ENCODE assay signal across 1 cellular context in the genomic region with DNA sequence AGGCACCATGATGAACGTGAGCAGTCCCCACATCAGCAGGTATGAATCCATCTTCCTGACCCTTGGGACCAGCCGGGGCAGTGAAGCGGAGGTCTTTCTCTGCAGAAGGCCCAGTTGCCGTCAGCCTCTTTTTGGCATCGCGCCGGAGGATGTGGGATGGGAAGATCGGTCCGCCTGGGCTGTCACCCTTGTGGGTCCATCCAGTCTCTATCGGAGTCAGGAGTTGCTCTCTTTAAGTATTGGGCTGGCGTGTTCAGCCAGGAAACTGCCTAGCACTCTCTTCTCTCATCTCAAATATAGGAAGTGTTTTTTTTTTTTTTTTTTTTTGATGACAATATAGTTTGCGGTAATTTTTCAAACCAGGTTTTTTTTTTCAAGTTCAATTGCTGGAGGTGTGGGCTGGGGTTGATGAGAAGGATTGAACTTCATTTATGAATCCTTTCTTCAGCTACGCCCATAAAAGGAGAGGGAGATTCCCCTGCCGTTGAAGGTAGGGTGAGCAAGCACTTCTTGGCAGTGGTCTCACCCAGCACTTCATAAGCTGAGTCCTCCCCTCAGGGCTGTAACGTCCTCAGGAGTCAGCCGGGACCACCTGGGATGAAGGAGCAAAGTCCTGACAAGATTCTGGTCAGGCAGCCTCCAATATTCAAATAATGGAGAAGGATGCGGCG.
TF ChIP-seq lines count a peak whose summit lies in the region.

IL2RA (minus strand) TSS at position 267 of the 671 bp plus-strand sequence; CDS start at position 51, 216 bp downstream.

TF ChIP-seq in GM12878, 131 proteins besides CTCF, POLR2A, EP300 and RAD21 (continued from another document):
- peak in 1 of 2 experiments; percentile 85; a peak in 2 of 4 replicates for TF ChIP-seq SRF (IDR thresholded peaks at IDR 0.05; ENCODE audit: low read depth in 2 of 2, low read length in 2 of 2)
- peak in 1 of 2 experiments; percentile 10; a peak in 1 of 4 replicates for TF ChIP-seq BHLHE40 (IDR thresholded peaks at IDR 0.05; ENCODE audit: borderline replicate concordance in 1 of 2, low read depth in 2 of 2, low read length in 1 of 2)
- peak; percentile 16; the same call in 1 of the 2 replicates for TF ChIP-seq SPI1 (IDR thresholded peaks at IDR 0.05; ENCODE audit: borderline replicate concordance, insufficient read depth, low read depth, low read length)
- no peak for TF ChIP-seq PAX8 (IDR thresholded peaks at IDR 0.05)
- no peak for TF ChIP-seq ZBTB4 (CRISPR knock-in tag; IDR thresholded peaks at IDR 0.05)
- TF ChIP-seq, protein P1, sequence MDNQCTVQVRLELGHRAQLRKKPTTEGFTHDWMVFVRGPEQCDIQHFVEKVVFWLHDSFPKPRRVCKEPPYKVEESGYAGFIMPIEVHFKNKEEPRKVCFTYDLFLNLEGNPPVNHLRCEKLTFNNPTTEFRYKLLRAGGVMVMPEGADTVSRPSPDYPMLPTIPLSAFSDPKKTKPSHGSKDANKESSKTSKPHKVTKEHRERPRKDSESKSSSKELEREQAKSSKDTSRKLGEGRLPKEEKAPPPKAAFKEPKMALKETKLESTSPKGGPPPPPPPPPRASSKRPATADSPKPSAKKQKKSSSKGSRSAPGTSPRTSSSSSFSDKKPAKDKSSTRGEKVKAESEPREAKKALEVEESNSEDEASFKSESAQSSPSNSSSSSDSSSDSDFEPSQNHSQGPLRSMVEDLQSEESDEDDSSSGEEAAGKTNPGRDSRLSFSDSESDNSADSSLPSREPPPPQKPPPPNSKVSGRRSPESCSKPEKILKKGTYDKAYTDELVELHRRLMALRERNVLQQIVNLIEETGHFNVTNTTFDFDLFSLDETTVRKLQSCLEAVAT (IDR thresholded peaks at IDR 0.05): 0 out of 2 replicates have a peak, but pooled peaks have one; percentile 21
- peak; percentile 26 to 46; a peak in 1 of 4 replicates for TF ChIP-seq IKZF2 (IDR thresholded peaks at IDR 0.05)
- no peak for TF ChIP-seq CREM (IDR thresholded peaks at IDR 0.05; ENCODE audit: low read depth)
